Comparison of ENCODE assay signal across 9 cellular contexts in the genomic region with DNA sequence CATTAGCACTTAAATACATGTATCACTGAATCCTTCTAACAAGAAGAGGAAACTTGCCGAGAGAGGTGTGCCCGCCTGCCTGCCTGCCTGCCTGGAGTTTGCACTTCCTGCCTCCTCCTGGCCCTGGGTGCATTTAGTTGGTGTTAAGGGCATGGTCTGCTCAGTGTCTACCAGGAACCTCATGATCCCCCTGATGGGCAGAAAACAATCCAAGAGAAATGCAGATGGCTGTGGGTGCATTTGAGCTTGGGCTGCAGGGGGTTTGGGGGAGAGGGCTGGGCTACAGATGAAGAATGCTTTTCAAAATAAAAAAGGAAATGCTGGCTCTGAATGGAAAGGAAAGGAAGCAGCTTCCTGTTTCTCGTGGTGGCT. TPM values are rescaled to one million over a fixed set of nuclear protein-coding genes. Genes with fewer than 3 reads are reported as not detected.
DNase-seq lines count a peak whose midpoint lies in the region; ATAC-seq and TF ChIP-seq lines count a peak whose summit lies in the region.
"Had no signal": no experiment of that assay in that cellular context is flagged by ENCODE, and none has a peak within 500 bp of the region (broad histone marks: within the 10 kb centered on the region; RNA-seq: fewer than 3 reads in every experiment).

No MANE protein-coding gene starts in this region.

- H3K27me3 ChIP-seq in GM23338 (ENCODE audit: insufficient read depth) (no peaks in the 10 kb centered on the region), right lobe of liver (no peaks in the 10 kb centered on the region)

- H3K4me3 Mint-ChIP-seq in GM23338: peak overlapping the region; percentile 37; the same call in 1 of the 3 replicates
- H3K4me3 Mint-ChIP-seq: mesothelial cell of epicardium had no signal

- H3K4me3 ChIP-seq in GM23338 (peak overlapping the region; percentile 31), right lobe of liver (no peak overlapping the region)

- no peaks in the 10 kb centered on the region; the same call in 2 of the 3 replicates for H3K36me3 Mint-ChIP-seq in GM23338 (ENCODE audit: low read depth)
- H3K36me3 Mint-ChIP-seq: mesothelial cell of epicardium had no signal

- H3K4me1 ChIP-seq in GM23338 (ENCODE audit: insufficient read depth): peaks cover 63% of the 10 kb centered on the region
- H3K4me1 ChIP-seq in right lobe of liver: peaks cover 0 to 5% (median 0%) of the 10 kb centered on the region in 4 donors

- peaks cover 1% of the 10 kb centered on the region for H4K20me1 ChIP-seq in GM23338 (replicated peaks; ENCODE audit: insufficient read depth)

- DNase-seq in GM23338 (ENCODE audit: low spot score): peak; percentile 52
- peak; percentile 75 for DNase-seq in SKM-1 (lab: John Stamatoyannopoulos, UW; ENCODE audit: unreplicated experiment)
- no peak for DNase-seq in right lobe of liver
- no peak for DNase-seq in NCI-H510A treated with DMSO at 0.1 percent for 48 hours (lab: John Stamatoyannopoulos, UW)
- DNase-seq in NCI-H1417 treated with DMSO at 0.1 percent for 48 hours (lab: John Stamatoyannopoulos, UW): no peak
- DNase-seq in MV-4-11 (lab: John Stamatoyannopoulos, UW): no peak

- peaks cover 99% of the 10 kb centered on the region for H3K79me2 ChIP-seq in GM23338 (replicated peaks; ENCODE audit: insufficient read depth)

- peak; percentile 22 for ATAC-seq in GM18498 (IDR thresholded peaks at IDR 0.05; ENCODE audit: unreplicated experiment)
- ATAC-seq in GM23338: peak; percentile 53
- peak; percentile 12 to 23 (median 18) for ATAC-seq in right lobe of liver
- ATAC-seq in GM21576 (IDR thresholded peaks at IDR 0.05; ENCODE audit: unreplicated experiment): no peak

- H3K27me3 Mint-ChIP-seq in GM23338 (ENCODE audit: insufficient read depth, low read depth, poor library complexity): peaks cover 7% of the 10 kb centered on the region

- no peaks in the 10 kb centered on the region for H3K9me3 ChIP-seq in right lobe of liver

- intact Hi-C loops in right lobe of liver (cut with DNase I): no loop called here

- H3K9me2 ChIP-seq in GM23338 (ENCODE audit: insufficient read depth): no peaks in the 10 kb centered on the region

- WGBS in right lobe of liver (ENCODE audit: insufficient coverage, low coverage, low lambda C conversion rate, missing lambda C conversion rate): 38% methylated on average over 3 of the region's 3 CpGs

- peaks cover 6% of the 10 kb centered on the region; the same call in 1 of the 2 replicates for H3F3A ChIP-seq in GM23338 (replicated peaks; ENCODE audit: low read depth)

- H3K4me2 ChIP-seq in GM23338: peak overlapping the region; percentile 64

- peak overlapping the region; percentile 93 for H3K27ac Mint-ChIP-seq in GM23338
- H3K27ac Mint-ChIP-seq: mesothelial cell of epicardium had no signal

- H3K27ac ChIP-seq in GM23338 (ENCODE audit: low read depth) (peak overlapping the region; percentile 87), right lobe of liver (no peak overlapping the region)

- TF ChIP-seq POLR2A in right lobe of liver (IDR thresholded peaks at IDR 0.05): no peak

- peaks cover 76% of the 10 kb centered on the region for H3K4me1 Mint-ChIP-seq in GM23338

- TF ChIP-seq CTCF in GM23338 (conservative IDR thresholded peaks at IDR 0.05; ENCODE audit: low read depth in 2 of 2): no peak
- TF ChIP-seq CTCF in right lobe of liver (IDR thresholded peaks at IDR 0.05): no peak

- H2AFZ ChIP-seq in GM23338: no peak overlapping the region

- H3K36me3 ChIP-seq in GM23338 (ENCODE audit: insufficient read depth): no peaks in the 10 kb centered on the region
- no peaks in the 10 kb centered on the region for H3K36me3 ChIP-seq in right lobe of liver

- no peaks in the 10 kb centered on the region; the same call in 2 of the 3 replicates for H3K9me3 Mint-ChIP-seq in GM23338
- H3K9me3 Mint-ChIP-seq: mesothelial cell of epicardium had no signal

TF ChIP-seq in GM23338, 12 proteins besides CTCF, POLR2A, EP300 and RAD21:
- TF ChIP-seq STAT1 (IDR thresholded peaks at IDR 0.05; ENCODE audit: unreplicated experiment) (no peak), EZH2phosphoT487 (IDR thresholded peaks at IDR 0.05; ENCODE audit: unreplicated experiment) (no peak)

RNA-seq across cellular contexts. Expression of a gene that starts 10.1 kb away (rescaled TPM):
- 35.6 and 53.2 TPM in 2 replicates for total RNA-seq in GM23338 (2014; rRNA removed; shearing (Covaris generic))
- 7.8 and 8.5 TPM in 2 replicates for polyA plus RNA-seq in GM23338 (2016; fragmentation: Nextera tagmentation; extraction: Ambion mirVana)
- total RNA-seq in right lobe of liver: 10 to 100 TPM in 1 of 6 experiments, 1 to 10 TPM in 5; 5.9 to 12.9 (median 8.7) TPM

Comparison
In these comparisons a context has a peak if more than half of its experiments do, and no peak if none do; other contexts are left out.
1. DNase-seq: peak in GM23338 (single experiment) and SKM-1 (single experiment); none in right lobe of liver (0 of 3), NCI-H510A treated with DMSO at 0.1 percent for 48 hours (single experiment), NCI-H1417 treated with DMSO at 0.1 percent for 48 hours (single experiment) and MV-4-11 (single experiment).